ENCODE assay signal across 1 cellular context in genomic region chr17:65584604-65585521, GRCh38.
TF ChIP-seq lines count a peak whose summit lies in the region.

No MANE protein-coding gene starts in this region.

TF ChIP-seq in HepG2, 621 proteins besides CTCF, POLR2A, EP300 and RAD21 (continued from another document and continues in another):
- TF ChIP-seq ZBTB10 (CRISPR knock-in tag; IDR thresholded peaks at IDR 0.05; ENCODE audit: borderline replicate concordance) (peak; percentile 56; the same call in 1 of the 2 replicates), TRIM22 (IDR thresholded peaks at IDR 0.05) (no peak), MAF1 (CRISPR knock-in tag; IDR thresholded peaks at IDR 0.05; ENCODE audit: borderline replicate concordance) (no peak), KLF15 (CRISPR knock-in tag; IDR thresholded peaks at IDR 0.05; ENCODE audit: borderline replicate concordance) (no peak), TEAD2 (CRISPR knock-in tag; IDR thresholded peaks at IDR 0.05) (no peak), SYNCRIP (IDR thresholded peaks at IDR 0.05; ENCODE audit: insufficient read depth, low read depth, low read length) (no peak), TOE1 (CRISPR knock-in tag; IDR thresholded peaks at IDR 0.05) (no peak), ZNF124 (CRISPR knock-in tag; IDR thresholded peaks at IDR 0.05) (no peak), ZNF280B (CRISPR knock-in tag; IDR thresholded peaks at IDR 0.05; ENCODE audit: borderline replicate concordance) (no peak), ZNF709 (CRISPR knock-in tag; IDR thresholded peaks at IDR 0.05) (no peak), ZNF883 (CRISPR knock-in tag; IDR thresholded peaks at IDR 0.05; ENCODE audit: not compliant biosample characterization) (no peak), ZNF878 (CRISPR knock-in tag; IDR thresholded peaks at IDR 0.05) (no peak), PRPF4 (IDR thresholded peaks at IDR 0.05; ENCODE audit: low read depth, low read length, poor library complexity, severe bottlenecking) (no peak), FLYWCH1 (CRISPR knock-in tag; IDR thresholded peaks at IDR 0.05) (no peak), ZNF652 (CRISPR knock-in tag; IDR thresholded peaks at IDR 0.05; ENCODE audit: borderline replicate concordance, low read depth) (no peak), ZBTB2 (CRISPR knock-in tag; IDR thresholded peaks at IDR 0.05; ENCODE audit: low read depth) (no peak), XBP1 (CRISPR knock-in tag; IDR thresholded peaks at IDR 0.05) (no peak), ATF4 (CRISPR knock-in tag; IDR thresholded peaks at IDR 0.05) (no peak), ZMYM3 (CRISPR knock-in tag; IDR thresholded peaks at IDR 0.05) (no peak), NR2C2 (CRISPR knock-in tag; IDR thresholded peaks at IDR 0.05; ENCODE audit: borderline replicate concordance) (0 out of 2 replicates have a peak, but pooled peaks have one; percentile 22), NFE2 (CRISPR knock-in tag; IDR thresholded peaks at IDR 0.05) (no peak), ZNF576 (CRISPR knock-in tag; IDR thresholded peaks at IDR 0.05) (no peak), ZNF816 (CRISPR knock-in tag; IDR thresholded peaks at IDR 0.05; ENCODE audit: borderline replicate concordance) (no peak), MYC (CRISPR knock-in tag; IDR thresholded peaks at IDR 0.05; ENCODE audit: borderline replicate concordance) (no peak), MLX (CRISPR knock-in tag; IDR thresholded peaks at IDR 0.05) (peak; percentile 63; the same call in 1 of the 2 replicates), ZNF564 (CRISPR knock-in tag; IDR thresholded peaks at IDR 0.05) (no peak), YEATS4 (CRISPR knock-in tag; IDR thresholded peaks at IDR 0.05; ENCODE audit: borderline replicate concordance) (no peak), ZMAT5 (CRISPR knock-in tag; IDR thresholded peaks at IDR 0.05; ENCODE audit: borderline replicate concordance, low read depth) (no peak), ZUFSP (CRISPR knock-in tag; IDR thresholded peaks at IDR 0.05; ENCODE audit: borderline replicate concordance) (no peak), ADNP (CRISPR knock-in tag; IDR thresholded peaks at IDR 0.05) (no peak), ZNF598 (CRISPR knock-in tag; IDR thresholded peaks at IDR 0.05; ENCODE audit: borderline replicate concordance) (0 out of 2 replicates have a peak, but pooled peaks have one; percentile 67), ZNF7 (CRISPR knock-in tag; IDR thresholded peaks at IDR 0.05) (no peak), ZNF142 (CRISPR knock-in tag; IDR thresholded peaks at IDR 0.05) (peak; percentile 60; the same call in 1 of the 2 replicates), HIVEP1 (CRISPR knock-in tag; IDR thresholded peaks at IDR 0.05) (peak; percentile 70; the same call in 1 of the 2 replicates), TMF1 (CRISPR knock-in tag; IDR thresholded peaks at IDR 0.05; ENCODE audit: low read depth) (no peak), CREB3 (CRISPR knock-in tag; IDR thresholded peaks at IDR 0.05) (no peak), ATRX (CRISPR knock-in tag; IDR thresholded peaks at IDR 0.05; ENCODE audit: borderline replicate concordance) (no peak), CEBPB (IDR thresholded peaks at IDR 0.05; ENCODE audit: borderline replicate concordance, low read depth, low read length) (no peak), ZNF543 (CRISPR knock-in tag; IDR thresholded peaks at IDR 0.05) (0 out of 2 replicates have a peak, but pooled peaks have one; percentile 49), AHR (CRISPR knock-in tag; IDR thresholded peaks at IDR 0.05) (no peak)
